ENCODE assay signal across 1 cellular context in the genomic region with DNA sequence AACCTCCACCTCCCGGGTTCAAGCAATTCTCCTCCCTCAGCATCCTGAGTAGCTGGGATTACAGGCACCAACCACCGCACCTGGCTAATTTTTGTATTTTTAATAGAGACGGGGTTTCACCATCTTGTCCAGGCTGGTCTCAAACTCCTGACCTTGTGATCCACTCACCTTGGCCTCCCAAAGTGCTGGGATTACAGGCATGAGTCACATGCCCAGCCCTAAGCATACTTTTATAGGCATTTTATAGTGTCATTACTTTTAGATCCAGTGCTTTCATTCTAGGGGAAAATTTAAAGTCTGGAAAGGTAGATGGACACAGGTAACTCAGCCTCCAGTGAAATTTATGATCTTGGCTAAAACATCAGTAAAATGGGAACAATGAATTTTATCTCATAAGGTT. TPM values are rescaled to one million over a fixed set of nuclear protein-coding genes. Genes with fewer than 3 reads are reported as not detected.
"Had no signal": no experiment of that assay in that cellular context is flagged by ENCODE, and none has a peak within 500 bp of the region (broad histone marks: within the 10 kb centered on the region; RNA-seq: fewer than 3 reads in every experiment).

No MANE protein-coding gene starts in this region.

RNA-seq across cellular contexts. Expression of gene HNMT, which starts 7.0 kb away (rescaled TPM):
- polyA plus RNA-seq: naive thymus-derived CD4-positive, alpha-beta T cell had no signal
